19 cellular contexts compared by ENCODE assay signal in the genomic region with DNA sequence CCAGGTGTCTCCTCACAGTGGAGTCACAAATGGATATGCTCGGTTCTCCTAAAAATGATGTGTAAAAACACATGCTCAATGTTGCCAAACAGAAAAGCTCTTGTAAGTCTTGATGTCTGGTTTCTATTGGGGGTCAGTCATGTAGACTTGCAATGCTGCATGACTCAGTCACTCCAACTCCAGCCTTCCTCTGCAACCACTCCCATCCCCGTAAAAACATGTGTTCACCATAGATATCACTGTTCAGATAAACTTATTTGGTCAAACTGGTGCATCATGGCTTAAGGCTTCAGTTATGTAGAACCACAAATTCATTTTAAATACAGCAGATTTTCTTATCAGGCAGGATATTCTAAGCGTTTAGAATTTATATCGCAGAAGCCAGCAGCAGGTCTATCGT.
"Had no signal": no experiment of that assay in that cellular context is flagged by ENCODE, and none has a peak within 500 bp of the region (broad histone marks: within the 10 kb centered on the region; RNA-seq: fewer than 3 reads in every experiment).

No MANE protein-coding gene starts in this region.

- H3K9me3 ChIP-seq: colonic mucosa, neutrophil, transverse colon had no signal

- DNase-seq: activated CD4-positive, alpha-beta T cell treated with anti-CD3 and anti-CD28 coated beads for 4 hours; activated CD8-positive, alpha-beta memory T cell treated with anti-CD3 and anti-CD28 coated beads, Interleukin-2, amount 50 U/mL, for 4 hours; activated CD8-positive, alpha-beta T cell treated with anti-CD3 and anti-CD28 coated beads for 36 hours; activated gamma-delta T cell treated with Interleukin-2 at 50 U/mL for 16 hours; activated naive CD8-positive, alpha-beta T cell treated with anti-CD3 and anti-CD28 coated beads, Interleukin-2, amount 10 ng/mL, durations not matched to agents 7 days and 5 days; activated T-cell treated with anti-CD3 and anti-CD28 coated beads, Interleukin-2, amount 50 U/mL, for 72 hours; colonic mucosa; effector CD4-positive, alpha-beta T cell; left colon; naive thymus-derived CD4-positive, alpha-beta T cell; right cardiac atrium; stimulated activated CD4-positive, alpha-beta T cell treated with anti-CD3 and anti-CD28 coated beads, Interleukin-2, amount 100 ng/mL, for 24 hours; stimulated activated naive B cell treated with anti-CD40 and anti-IgM and Interleukin-4, amounts not matched to agents 10 μg/mL and 1 μg/mL and 100 μg/mL, for 72 hours; substantia nigra; SW 1271; transverse colon had no signal

- H3K27me3 ChIP-seq: colonic mucosa, neutrophil, transverse colon had no signal

- H3K27ac ChIP-seq: colonic mucosa, epithelial cell of prostate, neutrophil, transverse colon had no signal

- H3K4me1 ChIP-seq: colonic mucosa, transverse colon had no signal

- H3K36me3 ChIP-seq: colonic mucosa, neutrophil, transverse colon had no signal

- H3K4me3 ChIP-seq: colonic mucosa, lung, transverse colon had no signal
